ENCODE assay signal across 1 cellular context in genomic region chr22:36237462-36238347, GRCh38.
A peak's percentile ranks its signal among the peaks of the same experiment; 100 is the strongest.
TF ChIP-seq lines count a peak whose summit lies in the region.

No MANE protein-coding gene starts in this region.

TF ChIP-seq in liver, 16 proteins besides CTCF, POLR2A, EP300 and RAD21 (continued from another document):
- TF ChIP-seq REST (IDR thresholded peaks at IDR 0.05) (no peak), JUND (IDR thresholded peaks at IDR 0.05) (no peak), YY1 (IDR thresholded peaks at IDR 0.05) (peak; percentile 27), FOXA2 (IDR thresholded peaks at IDR 0.05) (no peak), ZBTB33 (IDR thresholded peaks at IDR 0.05) (no peak), EGR1 (IDR thresholded peaks at IDR 0.05; ENCODE audit: low read depth in 2 of 2) (no peak), RXRA (IDR thresholded peaks at IDR 0.05) (peak; percentile 52 to 65)
